ENCODE assay signal across 8 cellular contexts in genomic region chr1:107529511-107530149, GRCh38.
DNase-seq lines count a peak whose midpoint lies in the region; ATAC-seq and TF ChIP-seq lines count a peak whose summit lies in the region.

No MANE protein-coding gene starts in this region.

- H3K4me2 ChIP-seq in neural cell (ENCODE audit: low read length), result no peak overlapping the region

- no peak overlapping the region for H3K4me3 ChIP-seq in BE2C (ENCODE audit: low read depth, low read length)
- no peak overlapping the region for H3K4me3 ChIP-seq in MG63
- H3K4me3 ChIP-seq in epithelial cell of proximal tubule (ENCODE audit: low read depth, low read length), result no peak overlapping the region
- no peak overlapping the region for H3K4me3 ChIP-seq in neural cell (ENCODE audit: low read length)

- H3K27me3 ChIP-seq in BE2C (no peaks in the 10 kb centered on the region), MG63 (peaks cover 2% of the 10 kb centered on the region; the same call in 1 of the 2 replicates), neural cell (ENCODE audit: insufficient read depth, low read depth, low read length) (no peaks in the 10 kb centered on the region)

- no peaks in the 10 kb centered on the region for H3K36me3 ChIP-seq in BE2C
- no peaks in the 10 kb centered on the region for H3K36me3 ChIP-seq in MG63
- no peaks in the 10 kb centered on the region for H3K36me3 ChIP-seq in neural cell (ENCODE audit: insufficient read depth, low read length)

- no peaks in the 10 kb centered on the region for H3K79me2 ChIP-seq in neural cell (replicated peaks; ENCODE audit: insufficient read depth, low read length)

- no peaks in the 10 kb centered on the region for H4K20me1 ChIP-seq in neural cell (ENCODE audit: insufficient read depth)

- no peak overlapping the region for H3K9ac ChIP-seq in neural cell (ENCODE audit: low read length)

- H3F3A ChIP-seq in neural cell (ENCODE audit: insufficient read depth, low read length, poor library complexity, severe bottlenecking), result no peaks in the 10 kb centered on the region

- TF ChIP-seq CTCF in BE2C (IDR thresholded peaks at IDR 0.05; ENCODE audit: low read depth, low read length), result peak; percentile 94
- peak; percentile 88 for TF ChIP-seq CTCF in epithelial cell of proximal tubule (conservative IDR thresholded peaks at IDR 0.05; ENCODE audit: low read depth, low read length)
- TF ChIP-seq CTCF in neural cell (IDR thresholded peaks at IDR 0.05; ENCODE audit: poor library complexity, severe bottlenecking), result peak; percentile 93

- TF ChIP-seq EP300 in neural cell (conservative IDR thresholded peaks at IDR 0.05; ENCODE audit: poor library complexity, severe bottlenecking), result no peak

- peaks cover 8% of the 10 kb centered on the region for H3K4me1 ChIP-seq in BE2C

- H3K9me2 ChIP-seq in neural cell (ENCODE audit: insufficient read depth, low read length), result no peaks in the 10 kb centered on the region

- no peak overlapping the region for H3K27ac ChIP-seq in neural cell (ENCODE audit: low read length)

- TF ChIP-seq RAD21 in neural cell (conservative IDR thresholded peaks at IDR 0.05), result peak; percentile 95

- H3K9me3 ChIP-seq in BE2C (no peaks in the 10 kb centered on the region), MG63 (no peaks in the 10 kb centered on the region), neural cell (ENCODE audit: low read length) (no peaks in the 10 kb centered on the region)

- DNase-seq in BE2C (peak; percentile 37), MG63 (peak; percentile 36), SHP77 treated with DMSO at 0.1 percent for 48 hours (lab: John Stamatoyannopoulos, UW) (peak; percentile 75), epithelial cell of proximal tubule (ENCODE audit: low read depth) (peak; percentile 15), NCI-H187 (lab: John Stamatoyannopoulos, UW) (no peak)

- H2AFZ ChIP-seq in neural cell (ENCODE audit: low read depth, low read length), result no peak overlapping the region

- ATAC-seq in GM18498 (IDR thresholded peaks at IDR 0.05; ENCODE audit: unreplicated experiment), result peak; percentile 96
- peak; percentile 95 for ATAC-seq in HG02610 (IDR thresholded peaks at IDR 0.05; ENCODE audit: unreplicated experiment)

TF ChIP-seq in neural cell, 6 proteins besides CTCF, POLR2A, EP300 and RAD21:
- TF ChIP-seq EZH2 (IDR thresholded peaks at IDR 0.05; ENCODE audit: borderline replicate concordance, insufficient read depth, low read length, poor library complexity, severe bottlenecking), result no peak
- no peak for TF ChIP-seq REST (IDR thresholded peaks at IDR 0.05; ENCODE audit: borderline replicate concordance)
- TF ChIP-seq MXI1 (conservative IDR thresholded peaks at IDR 0.05; ENCODE audit: poor library complexity, severe bottlenecking), result no peak
- peak; percentile 92 for TF ChIP-seq SMC3 (conservative IDR thresholded peaks at IDR 0.05; ENCODE audit: poor library complexity)

Comparison
In these comparisons a context has a peak if more than half of its experiments do, and no peak if none do; other contexts are left out.
1. DNase-seq: peak in BE2C (single experiment), MG63 (single experiment), SHP77 treated with DMSO at 0.1 percent for 48 hours (single experiment) and epithelial cell of proximal tubule (single experiment); none in NCI-H187 (0 of 2).
2. Peak in every context shown above with its lines, with median percentiles within 50 percentile points of each other: CTCF ChIP-seq.